Comparison of ENCODE assay signal across 27 cellular contexts in genomic region chr9:71706172-71706571, GRCh38.
"Had no signal": no experiment of that assay in that cellular context is flagged by ENCODE, and none has a peak within 500 bp of the region (broad histone marks: within the 10 kb centered on the region; RNA-seq: fewer than 3 reads in every experiment).

No MANE protein-coding gene starts in this region.

- H3K36me3 ChIP-seq: uterus had no signal

- H3K27ac ChIP-seq: left lung, lower lobe of right lung, pancreas, prostate gland, skin epidermis, tibial nerve, uterus had no signal

- H3K9me3 ChIP-seq: left lung, lower lobe of right lung, pancreas, prostate gland, tibial nerve, uterus had no signal

- ATAC-seq: left colon; left lung; lower lobe of right lung; naive thymus-derived CD8-positive, alpha-beta T cell; pancreas; right cardiac atrium; sciatic nerve; stimulated activated effector memory CD8-positive, alpha-beta T cell treated with anti-CD3 and anti-CD28 coated beads, Interleukin-12 subunit alpha, Interleukin-12 subunit beta, amount 100 ng/mL, for 72 hours had no signal

- H3K27me3 ChIP-seq: left lung, pancreas, tibial nerve, uterus had no signal

- H3K4me3 ChIP-seq: left lung, lower lobe of right lung, pancreas, prostate gland, skin epidermis, tibial nerve, uterus had no signal

- H3K4me1 ChIP-seq: pancreas, prostate gland, uterus had no signal

- FAIRE-seq: islet of Langerhans had no signal

- DNase-seq: hypothalamus; immature natural killer cell; kidney; left colon; left lung; lower lobe of right lung; mammary epithelial cell; mesenchymal stem cell; naive thymus-derived CD8-positive, alpha-beta T cell; nucleus accumbens; pancreas; posterior cingulate gyrus; retina; right cardiac atrium; stimulated activated CD4-positive, alpha-beta T cell treated with anti-CD3 and anti-CD28 coated beads, Interleukin-12 subunit alpha, Interleukin-12 subunit beta, amount 100 ng/mL, for 4 hours; stimulated activated CD4-positive, alpha-beta T cell treated with anti-CD3 and anti-CD28 coated beads, Interleukin-15, amount 100 ng/mL, for 24 hours; stimulated activated CD4-positive, alpha-beta T cell treated with anti-CD3 and anti-CD28 coated beads, Interleukin-2, amount 100 ng/mL, for 24 hours; stimulated activated CD4-positive, alpha-beta T cell treated with anti-CD3 and anti-CD28 coated beads, Interleukin-4, amount 100 ng/mL, for 1 hour; stimulated activated naive CD4-positive, alpha-beta T cell; substantia nigra; uterus had no signal
